In the genomic region with DNA sequence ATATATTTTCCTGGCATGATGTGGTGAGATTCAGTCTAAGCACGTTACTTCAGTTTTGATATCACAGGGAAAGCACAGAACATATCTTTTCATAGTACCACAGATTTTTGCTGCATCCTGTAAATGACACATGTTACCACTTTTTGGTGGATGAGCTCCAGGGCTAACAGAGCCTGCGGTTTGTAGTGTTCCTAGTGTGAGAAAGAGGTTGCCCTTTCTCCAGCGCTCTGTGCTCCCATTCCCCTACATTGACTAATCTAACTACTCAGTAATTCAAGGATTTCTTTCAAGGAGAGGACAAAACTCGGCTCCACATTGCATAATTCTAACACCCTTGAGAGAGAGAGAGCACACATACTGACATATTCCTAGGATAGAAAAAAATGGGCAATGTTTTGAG, we compare ENCODE assay signal across 1 cellular context.
TF ChIP-seq lines count a peak whose summit lies in the region.

No MANE protein-coding gene starts in this region.

TF ChIP-seq in IMR-90, 13 proteins besides CTCF, POLR2A, EP300 and RAD21:
- TF ChIP-seq CHD1 (IDR thresholded peaks at IDR 0.05; ENCODE audit: low read depth, low read length) (no peak), MXI1 (IDR thresholded peaks at IDR 0.05; ENCODE audit: borderline replicate concordance, low read depth, low read length) (no peak), SMC3 (IDR thresholded peaks at IDR 0.05; ENCODE audit: low read depth, low read length) (no peak), NFE2L2 (IDR thresholded peaks at IDR 0.05; ENCODE audit: low read depth, low read length) (no peak), FOS (IDR thresholded peaks at IDR 0.05; ENCODE audit: low read depth, low read length) (no peak), RFX5 (IDR thresholded peaks at IDR 0.05; ENCODE audit: low read depth, low read length) (no peak), MAFK (IDR thresholded peaks at IDR 0.05; ENCODE audit: low read depth, low read length) (no peak), MAZ (IDR thresholded peaks at IDR 0.05; ENCODE audit: borderline replicate concordance, low read depth, low read length) (no peak), RCOR1 (IDR thresholded peaks at IDR 0.05; ENCODE audit: insufficient replicate concordance, low read length) (no peak)
- TF ChIP-seq, protein P1, sequence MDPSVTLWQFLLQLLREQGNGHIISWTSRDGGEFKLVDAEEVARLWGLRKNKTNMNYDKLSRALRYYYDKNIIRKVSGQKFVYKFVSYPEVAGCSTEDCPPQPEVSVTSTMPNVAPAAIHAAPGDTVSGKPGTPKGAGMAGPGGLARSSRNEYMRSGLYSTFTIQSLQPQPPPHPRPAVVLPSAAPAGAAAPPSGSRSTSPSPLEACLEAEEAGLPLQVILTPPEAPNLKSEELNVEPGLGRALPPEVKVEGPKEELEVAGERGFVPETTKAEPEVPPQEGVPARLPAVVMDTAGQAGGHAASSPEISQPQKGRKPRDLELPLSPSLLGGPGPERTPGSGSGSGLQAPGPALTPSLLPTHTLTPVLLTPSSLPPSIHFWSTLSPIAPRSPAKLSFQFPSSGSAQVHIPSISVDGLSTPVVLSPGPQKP (IDR thresholded peaks at IDR 0.05; ENCODE audit: borderline replicate concordance, low read depth, low read length): no peak
